Comparison of ENCODE assay signal across 8 cellular contexts in the genomic region with DNA sequence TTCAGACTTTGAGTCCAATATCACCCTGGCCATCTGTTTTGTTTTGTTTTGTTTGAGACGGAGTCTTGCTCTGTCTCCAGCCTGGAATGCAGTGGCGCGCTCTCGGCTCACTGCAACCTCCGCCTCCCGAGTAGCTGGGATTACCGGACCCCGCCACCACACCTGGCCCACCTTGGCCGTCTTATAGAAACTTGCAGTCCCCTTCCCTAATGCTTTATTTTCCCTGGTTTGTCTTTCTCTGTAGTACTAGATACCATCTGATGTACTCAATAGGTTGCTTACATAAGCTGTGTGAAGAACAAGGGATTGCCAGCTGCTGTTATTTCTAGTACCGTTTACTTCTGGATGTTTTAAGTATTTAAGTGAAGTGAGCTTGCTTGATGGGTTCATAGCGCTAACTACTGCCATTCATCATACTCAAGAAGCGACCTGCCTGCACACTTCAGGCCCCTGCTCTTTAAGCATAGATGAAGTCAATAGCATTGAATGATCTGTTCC. TPM values are rescaled to one million over a fixed set of nuclear protein-coding genes. Genes with fewer than 3 reads are reported as not detected.
A peak's percentile ranks its signal among the peaks of the same experiment; 100 is the strongest.
DNase-seq lines count a peak whose midpoint lies in the region; ATAC-seq and TF ChIP-seq lines count a peak whose summit lies in the region.

No MANE protein-coding gene starts in this region.

- peaks cover 3% of the 10 kb centered on the region for H3K27me3 Mint-ChIP-seq in T-helper 1 cell treated with Interleukin-12 subunit alpha and Interleukin-12 subunit beta and Interleukin-4 antibody, amounts not matched to agents 30 μg/mL and 1 μg/mL, for 36 hours (ENCODE audit: low read depth)
- no peaks in the 10 kb centered on the region for H3K27me3 Mint-ChIP-seq in activated T-helper 17 cell treated with anti-CD3 and anti-CD28 coated beads, Interleukin-2, amount 50 U/mL, for 72 hours

- H3K4me1 ChIP-seq in iPS-18a (ENCODE audit: control insufficient read depth, low read depth, low read length) (peaks cover 8% of the 10 kb centered on the region), stomach (peaks cover 13 to 60% (median 39%) of the 10 kb centered on the region in 4 donors)

- intact Hi-C loops in stomach (cut with DNase I; ENCODE audit: low total_unique reads), result no loop called here

- H3K4me3 ChIP-seq in iPS-18a (ENCODE audit: low read length) (peak overlapping the region; percentile 96), stomach (peak overlapping the region; percentile 70 to 92 (median 82))

- no peak for DNase-seq in T-helper 1 cell
- no peak for DNase-seq in stomach
- no peak for DNase-seq in NCI-H1694 treated with DMSO at 0.1 percent for 48 hours (lab: John Stamatoyannopoulos, UW)

- peak overlapping the region; percentile 95 for H3K4me3 Mint-ChIP-seq in T-helper 1 cell treated with Interleukin-12 subunit alpha and Interleukin-12 subunit beta and Interleukin-4 antibody, amounts not matched to agents 30 μg/mL and 1 μg/mL, for 36 hours
- H3K4me3 Mint-ChIP-seq in activated T-helper 17 cell treated with anti-CD3 and anti-CD28 coated beads, Interleukin-2, amount 50 U/mL, for 72 hours, result peak overlapping the region; percentile 100

- peaks cover 50% of the 10 kb centered on the region for H3K36me3 Mint-ChIP-seq in T-helper 1 cell treated with Interleukin-12 subunit alpha and Interleukin-12 subunit beta and Interleukin-4 antibody, amounts not matched to agents 30 μg/mL and 1 μg/mL, for 36 hours (ENCODE audit: low read depth)
- peaks cover 68% of the 10 kb centered on the region for H3K36me3 Mint-ChIP-seq in activated T-helper 17 cell treated with anti-CD3 and anti-CD28 coated beads, Interleukin-2, amount 50 U/mL, for 72 hours (ENCODE audit: low read depth)

- no peak for TF ChIP-seq EP300 in stomach (IDR thresholded peaks at IDR 0.05)

- no peak for ATAC-seq in activated T-helper 17 cell treated with anti-CD3 and anti-CD28 coated beads, Interleukin-2, amount 50 U/mL, for 72 hours (replicated peaks)
- ATAC-seq in HG03571 (IDR thresholded peaks at IDR 0.05; ENCODE audit: unreplicated experiment) (no peak), GM18909 (IDR thresholded peaks at IDR 0.05; ENCODE audit: poor library complexity, unreplicated experiment) (no peak)

- no peaks in the 10 kb centered on the region for H3K9me3 ChIP-seq in iPS-18a (ENCODE audit: control insufficient read depth, low read depth, low read length)
- H3K9me3 ChIP-seq in stomach, result no peaks in the 10 kb centered on the region

- no peak for TF ChIP-seq CTCF in stomach (IDR thresholded peaks at IDR 0.05)

- H3K27me3 ChIP-seq in iPS-18a (ENCODE audit: control insufficient read depth, insufficient read depth, low read length) (peaks cover 9% of the 10 kb centered on the region), stomach (no peaks in the 10 kb centered on the region)

- H3K27ac ChIP-seq in iPS-18a (ENCODE audit: low read length) (peak overlapping the region; percentile 86), stomach (peak overlapping the region; percentile 11 to 94 (median 91))

- peak overlapping the region; percentile 88 for H3K27ac Mint-ChIP-seq in T-helper 1 cell treated with Interleukin-12 subunit alpha and Interleukin-12 subunit beta and Interleukin-4 antibody, amounts not matched to agents 30 μg/mL and 1 μg/mL, for 36 hours
- peak overlapping the region; percentile 99 for H3K27ac Mint-ChIP-seq in activated T-helper 17 cell treated with anti-CD3 and anti-CD28 coated beads, Interleukin-2, amount 50 U/mL, for 72 hours

- peak overlapping the region; percentile 98 for H3K9ac ChIP-seq in iPS-18a (ENCODE audit: low read length)

- 9 to 15% (median 13%) methylated on average over 12 of the region's 12 CpGs for whole genome bisulfite sequencing in stomach, 5 donors

- H3K4me1 Mint-ChIP-seq in T-helper 1 cell treated with Interleukin-12 subunit alpha and Interleukin-12 subunit beta and Interleukin-4 antibody, amounts not matched to agents 30 μg/mL and 1 μg/mL, for 36 hours (ENCODE audit: low read depth), result peaks cover 40% of the 10 kb centered on the region
- peaks cover 51% of the 10 kb centered on the region for H3K4me1 Mint-ChIP-seq in activated T-helper 17 cell treated with anti-CD3 and anti-CD28 coated beads, Interleukin-2, amount 50 U/mL, for 72 hours

- TF ChIP-seq POLR2A in stomach (IDR thresholded peaks at IDR 0.05), result no peak

- H3K9me3 Mint-ChIP-seq in T-helper 1 cell treated with Interleukin-12 subunit alpha and Interleukin-12 subunit beta and Interleukin-4 antibody, amounts not matched to agents 30 μg/mL and 1 μg/mL, for 36 hours, result no peaks in the 10 kb centered on the region
- H3K9me3 Mint-ChIP-seq in activated T-helper 17 cell treated with anti-CD3 and anti-CD28 coated beads, Interleukin-2, amount 50 U/mL, for 72 hours, result peaks cover 3% of the 10 kb centered on the region

- H3K36me3 ChIP-seq in iPS-18a (ENCODE audit: control insufficient read depth, low read depth, low read length) (peaks cover 55% of the 10 kb centered on the region), stomach (peaks cover 47 to 48% (median 48%) of the 10 kb centered on the region in 4 donors)

RNA-seq across cellular contexts. Expression of a gene that starts 1.2 kb away (rescaled TPM):
- total RNA-seq in activated T-helper 17 cell treated with anti-CD3 and anti-CD28 coated beads, Interleukin-2, amount 50 U/mL, for 72 hours, result 1,000 to 10,000 TPM; 1,159 to 1,593 TPM
- total RNA-seq in stomach, result 1,000 to 10,000 TPM in 4 of 5 donors, 100 to 1,000 TPM in 1; 272 to 1,474 (median 1,038) TPM
- polyA plus RNA-seq in stomach, result 1,000 to 10,000 TPM; 5,640 to 7,137 (median 6,556) TPM
